ENCODE assay signal across 23 cellular contexts in the genomic region with DNA sequence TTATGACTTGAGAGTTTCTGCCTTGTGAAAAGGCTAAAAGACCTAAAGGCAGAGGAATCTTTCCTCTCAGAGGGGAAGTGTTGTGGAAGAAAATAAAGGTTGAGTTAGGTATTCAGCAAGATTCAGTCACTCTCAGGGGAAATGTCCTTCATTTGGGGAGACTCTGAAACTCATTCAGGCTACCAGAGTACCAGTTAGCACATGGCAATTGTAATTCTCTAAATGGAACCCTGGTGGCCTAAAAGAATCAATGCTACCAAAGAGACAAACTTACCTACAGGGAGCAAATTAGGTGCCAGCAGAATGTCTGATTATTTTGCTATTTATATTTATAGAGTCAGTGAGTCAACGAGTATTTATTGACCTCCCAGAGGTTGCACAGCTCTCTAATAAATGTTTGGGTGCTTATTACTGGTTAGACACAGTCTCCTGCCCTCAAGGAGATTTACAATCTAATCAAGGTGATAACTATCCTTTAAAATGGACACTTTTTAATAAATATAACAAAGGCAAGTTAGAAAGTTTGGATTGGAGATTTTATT. TPM values are rescaled to one million over a fixed set of nuclear protein-coding genes. Genes with fewer than 3 reads are reported as not detected.
DNase-seq lines count a peak whose midpoint lies in the region; ATAC-seq, FAIRE-seq and TF ChIP-seq lines count a peak whose summit lies in the region.
"Had no signal": no experiment of that assay in that cellular context is flagged by ENCODE, and none has a peak within 500 bp of the region (broad histone marks: within the 10 kb centered on the region; RNA-seq: fewer than 3 reads in every experiment).

No MANE protein-coding gene starts in this region.

- no peaks in the 10 kb centered on the region for H3K9me3 Mint-ChIP-seq in endodermal cell
- H3K9me3 Mint-ChIP-seq: HFFc6 had no signal

- H3K4me1 ChIP-seq in HUES6 (ENCODE audit: control insufficient read depth, insufficient read depth, low read length) (peaks cover 25% of the 10 kb centered on the region), endodermal cell (ENCODE audit: control insufficient read depth, insufficient read depth, low read length) (no peaks in the 10 kb centered on the region), ovary (ENCODE audit: insufficient read depth) (no peaks in the 10 kb centered on the region)
- H3K4me1 ChIP-seq: Caco-2 had no signal

- no peak overlapping the region for H3K4me3 Mint-ChIP-seq in endodermal cell
- H3K4me3 Mint-ChIP-seq: CD4-positive, CD25-positive, alpha-beta regulatory T cell; HFFc6 had no signal

- H3K27me3 ChIP-seq in HUES6 (ENCODE audit: control insufficient read depth, insufficient read depth, low read length), result no peaks in the 10 kb centered on the region
- H3K27me3 ChIP-seq in endodermal cell (ENCODE audit: control insufficient read depth, insufficient read depth, low read length, poor library complexity, severe bottlenecking), result no peaks in the 10 kb centered on the region
- H3K27me3 ChIP-seq in ovary, result no peaks in the 10 kb centered on the region

- H3K9ac ChIP-seq in HUES6 (ENCODE audit: low read length) (peak overlapping the region; percentile 48), endodermal cell (ENCODE audit: extremely low read depth, low read length, poor library complexity, severe bottlenecking) (no peak overlapping the region)

- DNase-seq in H54 (ENCODE audit: insufficient read length, low spot score) (no peak), endodermal cell (no peak), iPS-NIHi7 (ENCODE audit: extremely low spot score) (peak; percentile 22), NCI-H2227 treated with DMSO at 0.1 percent for 48 hours (lab: John Stamatoyannopoulos, UW) (no peak), ovary (no peak)
- no peak for DNase-seq in effector CD4-positive, alpha-beta T cell
- DNase-seq: Caco-2; CD4-positive, CD25-positive, alpha-beta regulatory T cell; DND-41; HFFc6; Karpas-422; MV-4-11; NCI-H1105 treated with DMSO at 0.1 percent for 48 hours; NCI-H1694; NCI-H2081; NCI-H2171; NCI-H524 treated with DMSO at 0.1 percent for 48 hours; OCI-M1 had no signal

- H3K27me3 Mint-ChIP-seq in endodermal cell (ENCODE audit: insufficient read depth), result no peaks in the 10 kb centered on the region

- H3K27ac ChIP-seq in HUES6 (ENCODE audit: low read depth, low read length) (peak overlapping the region; percentile 76), endodermal cell (ENCODE audit: low read depth, low read length) (peak overlapping the region; percentile 77), ovary (no peak overlapping the region)

- TF ChIP-seq CTCF in endodermal cell (conservative IDR thresholded peaks at IDR 0.05), result peak; percentile 50
- no peak for TF ChIP-seq CTCF in ovary (IDR thresholded peaks at IDR 0.05)

- intact Hi-C loops in ovary (cut with DNase I), result no loop called here

- H3K4me3 ChIP-seq in HUES6 (ENCODE audit: low read depth, low read length) (peak overlapping the region; percentile 50; the same call in 1 of the 2 replicates), endodermal cell (ENCODE audit: low read length) (no peak overlapping the region), ovary (no peak overlapping the region)

- TF ChIP-seq EP300 in ovary (IDR thresholded peaks at IDR 0.05), result no peak

- ATAC-seq in GM21576 (IDR thresholded peaks at IDR 0.05; ENCODE audit: unreplicated experiment), result no peak

- peaks cover 8% of the 10 kb centered on the region for H3K4me1 Mint-ChIP-seq in endodermal cell
- H3K4me1 Mint-ChIP-seq: CD4-positive, CD25-positive, alpha-beta regulatory T cell had no signal

- no peak overlapping the region for H3K27ac Mint-ChIP-seq in endodermal cell
- H3K27ac Mint-ChIP-seq: CD4-positive, CD25-positive, alpha-beta regulatory T cell; HFFc6 had no signal

- peak; percentile 65 for FAIRE-seq in H54 (lab: Jason Lieb, UNC)
- FAIRE-seq: GM12891, HTR-8/SVneo, RCC 7860 had no signal

- no peak for TF ChIP-seq POLR2A in H54 (IDR thresholded peaks at IDR 0.05; ENCODE audit: low read depth, low read length)
- no peak for TF ChIP-seq POLR2A in ovary (IDR thresholded peaks at IDR 0.05)

- H3K36me3 Mint-ChIP-seq in endodermal cell (ENCODE audit: low read depth), result no peaks in the 10 kb centered on the region
- H3K36me3 Mint-ChIP-seq: CD4-positive, CD25-positive, alpha-beta regulatory T cell had no signal

- WGBS in endodermal cell (ENCODE audit: insufficient coverage in 1 of 2, insufficient read length in 1 of 2), 2 experiments, result 56% methylated on average over 1 of the region's 1 CpG; no CpG with 5 or more reads in 1 of the 2 experiments
- WGBS in ovary, 3 donors, result 33 to 51% (median 40%) methylated on average over 1 of the region's 1 CpG

- no peaks in the 10 kb centered on the region for H3K9me3 ChIP-seq in HUES6 (ENCODE audit: control insufficient read depth, insufficient read depth, low read depth, low read length)
- H3K9me3 ChIP-seq in endodermal cell (ENCODE audit: control insufficient read depth, low read length), result no peaks in the 10 kb centered on the region
- no peaks in the 10 kb centered on the region for H3K9me3 ChIP-seq in ovary
- H3K9me3 ChIP-seq: Caco-2 had no signal

- H3K36me3 ChIP-seq in HUES6 (ENCODE audit: control insufficient read depth, insufficient read depth, low read length) (no peaks in the 10 kb centered on the region), endodermal cell (ENCODE audit: control insufficient read depth, insufficient read depth, low read length) (no peaks in the 10 kb centered on the region), ovary (no peaks in the 10 kb centered on the region)

RNA-seq across cellular contexts. Expression of a gene that starts 33.9 kb away (rescaled TPM):
- total RNA-seq in endodermal cell (10 to 100 TPM; 10.8 to 19.7 TPM), ovary (10 to 100 TPM in 2 of 7 donors, 1 to 10 TPM in 5; 6.1 to 15.7 (median 8.6) TPM)
- polyA plus RNA-seq in endodermal cell (2013, experiment 1 of 2), result 15.0 TPM
- polyA plus RNA-seq in endodermal cell (2013, experiment 2 of 2), result 14.5 TPM
- 10 to 100 TPM in 1 of 2 donors, 1 to 10 TPM in 1; 4.1 to 11.6 TPM for polyA plus RNA-seq in ovary

Comparison
In these comparisons a context has a peak if more than half of its experiments do, and no peak if none do; other contexts are left out.
1. H3K27ac ChIP-seq: peak in HUES6 (single experiment) and endodermal cell (single experiment); none in ovary (0 of 2).